ENCODE assay signal across 9 cellular contexts in genomic region chr17:7355053-7355452, GRCh38. TPM values are rescaled to one million over a fixed set of nuclear protein-coding genes. Genes with fewer than 3 reads are reported as not detected.
A peak's percentile ranks its signal among the peaks of the same experiment; 100 is the strongest.
DNase-seq lines count a peak whose midpoint lies in the region; ATAC-seq and TF ChIP-seq lines count a peak whose summit lies in the region.
"Had no signal": no experiment of that assay in that cellular context is flagged by ENCODE, and none has a peak within 500 bp of the region (broad histone marks: within the 10 kb centered on the region; RNA-seq: fewer than 3 reads in every experiment).

Gene TMEM95, plus strand, starts transcription at chr17:7355156. Its CDS starts 49 bp downstream, at chr17:7355205.

- no peak for TF ChIP-seq CTCF in Calu3 (IDR thresholded peaks at IDR 0.05; ENCODE audit: unreplicated experiment)

- H3K4me1 Mint-ChIP-seq in Calu3 (ENCODE audit: low read depth, unreplicated experiment) (peaks cover 20% of the 10 kb centered on the region), T-cell (peaks cover 16 to 38% (median 33%) of the 10 kb centered on the region in 3 donors)

- H3K4me3 Mint-ChIP-seq in Calu3 (ENCODE audit: low read depth, unreplicated experiment), result no peak within 1 kb of the TSS
- H3K4me3 Mint-ChIP-seq in T-cell, result peak within 1 kb of the TSS; percentile 17 to 36 (median 18)

- H3K27me3 Mint-ChIP-seq in Calu3 (ENCODE audit: unreplicated experiment) (no peaks in the 10 kb centered on the region), T-cell (no peaks in the 10 kb centered on the region)

- POLR2A ChIA-PET in T-cell (lab: Charles Lee), result no interaction called here

- no peak for DNase-seq in Calu3
- DNase-seq in T-cell, result no peak
- peak; percentile 82 for DNase-seq in globus pallidus (ENCODE audit: low spot score)
- DNase-seq in pons (ENCODE audit: low spot score), result peak; percentile 78
- no peak for DNase-seq in NCI-H187 treated with DMSO at 0.1 percent for 48 hours (lab: John Stamatoyannopoulos, UW)
- no peak for DNase-seq in NCI-H2171 (lab: John Stamatoyannopoulos, UW)

- peaks cover 31% of the 10 kb centered on the region for H3K36me3 Mint-ChIP-seq in Calu3 (ENCODE audit: insufficient read depth, unreplicated experiment)
- H3K36me3 Mint-ChIP-seq in T-cell, result no peaks in the 10 kb centered on the region

- intact Hi-C loops in Calu3 (cut with micrococcal nuclease; ENCODE audit: unreplicated experiment), result loop anchor here (5.0 to 10.0 kb wide), 2 partner anchors 207 to 330 kb away; partner anchors contain the start of genes SENP3, TP53 and WRAP53

- CTCF ChIA-PET in Calu3 (lab: Charles Lee), result interaction anchor here (0.6 to 1.8 kb wide), 2 partner anchors 15 to 133 kb away, joined by 3 to 5 read pairs; no protein-coding TSS in a partner anchor
- CTCF ChIA-PET in T-cell (lab: Charles Lee), result interaction anchor here (0.7 to 1.9 kb wide), 8 partner anchors 11 to 260 kb away, joined by 3 to 9 read pairs (median 4); partner anchors contain the start of genes FXR2 (in 1 of the 2) and TMEM102 (in 1 of the 2)

- H3K9me3 Mint-ChIP-seq in Calu3 (ENCODE audit: low read depth, unreplicated experiment) (no peaks in the 10 kb centered on the region), T-cell (no peaks in the 10 kb centered on the region)

- H3K27ac Mint-ChIP-seq in Calu3 (ENCODE audit: unreplicated experiment) (peak within 1 kb of the TSS; percentile 20), T-cell (peak within 1 kb of the TSS; percentile 59 to 76)

- no peak for ATAC-seq in T-cell (replicated peaks in 1 of 4)
- ATAC-seq in GM18519 (IDR thresholded peaks at IDR 0.05; ENCODE audit: low FRiP score, unreplicated experiment), result no peak
- no peak for ATAC-seq in GM21515 (IDR thresholded peaks at IDR 0.05; ENCODE audit: unreplicated experiment)

- no TSS peak for BruUV-seq in Calu3 (replicated peaks; lab: Mats Ljungman, UMichigan)

RNA-seq across cellular contexts. Expression of gene TMEM95, which starts in this region (rescaled TPM):
- not detected in 2 replicates for total RNA-seq in Calu3 (2022)
- total RNA-seq in T-cell, result not detected
- total RNA-seq: NCI-H460 had no signal

Comparison
In these comparisons a context has a peak if more than half of its experiments do, and no peak if none do; other contexts are left out.
1. DNase-seq: peak in globus pallidus (single experiment) and pons (single experiment); none in Calu3 (single experiment), T-cell (0 of 34), NCI-H187 treated with DMSO at 0.1 percent for 48 hours (single experiment) and NCI-H2171 (single experiment).